Comparison of ENCODE assay signal across 27 cellular contexts in genomic region chr1:224312025-224312424, GRCh38.
"Had no signal": no experiment of that assay in that cellular context is flagged by ENCODE, and none has a peak within 500 bp of the region (broad histone marks: within the 10 kb centered on the region; RNA-seq: fewer than 3 reads in every experiment).

No MANE protein-coding gene starts in this region.

- H3K27ac ChIP-seq: ascending aorta, KMS-11, PC-9 had no signal

- H3K4me1 ChIP-seq: ascending aorta had no signal

- H3K27me3 ChIP-seq: ascending aorta had no signal

- H3K9me3 ChIP-seq: ascending aorta had no signal

- H3K4me3 ChIP-seq: ascending aorta, PC-9 had no signal

- DNase-seq: activated CD4-positive, alpha-beta T cell treated with anti-CD3 and anti-CD28 coated beads for 36 hours; activated CD4-positive, alpha-beta T cell treated with anti-CD3 and anti-CD28 coated beads, Interleukin-2, amount 10 ng/mL, durations not matched to agents 7 days and 5 days; activated CD4-positive, alpha-beta T cell treated with anti-CD3 and anti-CD28 coated beads, Interleukin-2, amount 50 U/mL, for 48 hours; activated CD8-positive, alpha-beta T cell treated with anti-CD3 and anti-CD28 coated beads, Interleukin-2, amount 10 ng/mL, durations not matched to agents 7 days and 5 days; activated gamma-delta T cell; activated naive CD4-positive, alpha-beta T cell treated with Interleukin-2 at 50 U/mL for 16 hours; activated naive CD8-positive, alpha-beta T cell treated with anti-CD3 and anti-CD28 coated beads, Interleukin-2, amount 10 ng/mL, durations not matched to agents 7 days and 5 days; activated T-cell treated with anti-CD3 and anti-CD28 coated beads, Interleukin-2, amount 50 U/mL, for 24 hours; amygdala; NCI-H1048; NCI-H1105 treated with DMSO at 0.1 percent for 48 hours; NCI-H1436; NCI-H1694; NCI-H1930; NCI-H2081 treated with DMSO at 0.1 percent for 48 hours; NCI-H2171; NCI-H510A; NCI-H526; NCI-H774; PC-9; Right ventricle myocardium superior; SW 1271; T-helper 1 cell; T-helper 2 cell; T-helper 9 cell had no signal
